ENCODE assay signal across 11 cellular contexts in the genomic region with DNA sequence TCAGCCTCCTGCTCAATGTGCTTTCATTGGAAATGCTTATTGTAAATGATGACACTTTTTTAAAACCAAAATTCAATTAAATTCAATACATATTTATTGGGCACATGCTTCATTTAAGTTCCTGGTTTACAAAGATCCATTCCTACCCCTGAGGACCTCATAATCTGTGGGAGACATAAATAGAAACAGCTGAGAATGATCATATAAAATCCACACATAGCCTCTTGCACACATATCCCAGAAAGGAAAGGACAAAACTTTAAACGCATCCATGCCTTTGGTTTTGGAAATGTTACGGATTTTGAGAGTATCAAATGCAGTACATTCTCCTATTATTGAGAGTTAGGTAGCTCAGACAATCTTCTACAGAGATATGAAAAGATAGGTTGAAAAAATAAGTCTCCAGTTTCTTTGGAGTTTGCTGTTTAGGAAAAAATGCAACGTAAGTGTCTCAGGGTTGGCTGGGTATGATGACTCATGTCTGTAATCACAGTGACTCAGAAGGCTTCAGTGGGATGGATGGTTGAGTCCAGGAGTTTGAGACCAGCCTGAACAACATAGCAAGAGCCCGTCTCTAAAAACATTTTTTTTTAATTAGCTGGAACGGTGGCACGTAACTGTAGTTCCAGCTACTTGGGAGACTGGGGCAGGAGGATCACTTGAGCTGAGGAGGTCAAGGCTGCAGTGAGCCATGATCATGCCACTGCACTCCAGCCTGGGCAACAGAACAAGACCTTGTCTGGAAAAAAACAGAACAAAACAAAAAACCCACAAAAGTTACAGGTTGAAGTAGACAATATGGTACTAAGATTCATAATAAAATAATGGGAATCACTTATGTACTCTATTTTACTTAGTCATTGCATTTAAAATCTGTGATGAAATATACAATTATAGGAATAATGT. TPM values are rescaled to one million over a fixed set of nuclear protein-coding genes. Genes with fewer than 3 reads are reported as not detected.
A peak's percentile ranks its signal among the peaks of the same experiment; 100 is the strongest.
DNase-seq lines count a peak whose midpoint lies in the region; TF ChIP-seq lines count a peak whose summit lies in the region.
"Had no signal": no experiment of that assay in that cellular context is flagged by ENCODE, and none has a peak within 500 bp of the region (broad histone marks: within the 10 kb centered on the region; RNA-seq: fewer than 3 reads in every experiment).

No MANE protein-coding gene starts in this region.

- 7% methylated on average over 6 of the region's 6 CpGs for WGBS in SK-N-SH (ENCODE audit: low lambda C conversion rate)

- peak overlapping the region; percentile 25; the same call in 1 of the 2 replicates for H3K9ac ChIP-seq in SK-N-SH

- no peaks in the 10 kb centered on the region for H4K20me1 ChIP-seq in SK-N-SH (ENCODE audit: insufficient read depth)

- POLR2A ChIA-PET in SK-N-SH (lab: Yijun Ruan, JAX) = no interaction called here

- peak overlapping the region; percentile 9 for H3K4me2 ChIP-seq in SK-N-SH

- DNase-seq in A172 (ENCODE audit: low spot score) = peak; percentile 89
- peak; percentile 93 for DNase-seq in H4 (ENCODE audit: low spot score)
- no peak for DNase-seq in SK-N-SH
- DNase-seq in fibroblast of villous mesenchyme (ENCODE audit: low read depth) = peak; percentile 88
- DNase-seq in substantia nigra (lab: John Stamatoyannopoulos, UW) = no peak
- DNase-seq in effector CD8-positive, alpha-beta T cell (lab: John Stamatoyannopoulos, UW) = no peak
- DNase-seq in activated naive CD4-positive, alpha-beta T cell treated with anti-CD3 and anti-CD28 coated beads, Interleukin-2, amount 50 U/mL, for 16 hours = no peak
- no peak for DNase-seq in NCI-H510A treated with DMSO at 0.1 percent for 48 hours (lab: John Stamatoyannopoulos, UW)
- DNase-seq: colonic mucosa, left ventricle myocardium superior, upper lobe of left lung had no signal

- CTCF ChIA-PET in SK-N-SH (lab: Yijun Ruan, JAX) = interaction anchor here (0.6 to 4.8 kb wide), 5 partner anchors 12 to 255 kb away, joined by 3 to 33 read pairs (median 4); no protein-coding TSS in a partner anchor

- no peaks in the 10 kb centered on the region for H3K36me3 ChIP-seq in SK-N-SH (replicated peaks in 1 of 2; ENCODE audit: control insufficient read depth in 1 of 2, insufficient read depth in 2 of 2, low read length in 1 of 2)
- H3K36me3 ChIP-seq: colonic mucosa, upper lobe of left lung had no signal

- peaks cover 6% of the 10 kb centered on the region for H3K79me2 ChIP-seq in SK-N-SH (ENCODE audit: insufficient read depth)

- H3F3A ChIP-seq in SK-N-SH (replicated peaks; ENCODE audit: insufficient read depth) = peaks cover 15% of the 10 kb centered on the region

- no peak overlapping the region for H3K4me3 ChIP-seq in SK-N-SH (ENCODE audit: low read depth in 2 of 2, low read length in 1 of 2)
- no peak overlapping the region for H3K4me3 ChIP-seq in fibroblast of villous mesenchyme (ENCODE audit: low read depth, low read length)
- H3K4me3 ChIP-seq: colonic mucosa, upper lobe of left lung had no signal

- no peaks in the 10 kb centered on the region for H3K9me3 ChIP-seq in SK-N-SH
- H3K9me3 ChIP-seq: colonic mucosa, upper lobe of left lung had no signal

- TF ChIP-seq CTCF in SK-N-SH (IDR thresholded peaks at IDR 0.05) (no peak), fibroblast of villous mesenchyme (IDR thresholded peaks at IDR 0.05; ENCODE audit: insufficient read depth, low read depth, low read length) (no peak)

- TF ChIP-seq RAD21 in SK-N-SH (IDR thresholded peaks at IDR 0.05; ENCODE audit: low read length) = no peak

- no peaks in the 10 kb centered on the region for H3K9me2 ChIP-seq in SK-N-SH

- no peaks in the 10 kb centered on the region for H3K27me3 ChIP-seq in SK-N-SH (ENCODE audit: insufficient read depth)
- H3K27me3 ChIP-seq: colonic mucosa, upper lobe of left lung had no signal

- peak overlapping the region; percentile 45; the same call in 1 of the 2 replicates for H2AFZ ChIP-seq in SK-N-SH (ENCODE audit: low read depth)

- peak overlapping the region in 1 of 2 experiments; percentile 76; a peak in 3 of 4 replicates for H3K27ac ChIP-seq in SK-N-SH (ENCODE audit: low read depth in 2 of 2, low read length in 1 of 2)
- H3K27ac ChIP-seq in substantia nigra (ENCODE audit: low read depth, low read length, poor library complexity, severe bottlenecking) = no peak overlapping the region
- H3K27ac ChIP-seq: colonic mucosa, upper lobe of left lung had no signal

- H3K4me1 ChIP-seq in SK-N-SH (ENCODE audit: control insufficient read depth in 1 of 2, insufficient read depth in 2 of 2, low read depth in 1 of 2, low read length in 1 of 2) = peaks cover 3 to 5% of the 10 kb centered on the region in 2 experiments; a peak in 2 of 4 replicates

- TF ChIP-seq EP300 in SK-N-SH (IDR thresholded peaks at IDR 0.05; ENCODE audit: borderline replicate concordance in 1 of 2, low read depth in 1 of 2, low read length in 1 of 2) = peak in 1 of 2 experiments; percentile 29; a peak in 1 of 4 replicates

TF ChIP-seq in SK-N-SH, 30 proteins besides CTCF, POLR2A, EP300 and RAD21:
- TF ChIP-seq, protein P1, sequence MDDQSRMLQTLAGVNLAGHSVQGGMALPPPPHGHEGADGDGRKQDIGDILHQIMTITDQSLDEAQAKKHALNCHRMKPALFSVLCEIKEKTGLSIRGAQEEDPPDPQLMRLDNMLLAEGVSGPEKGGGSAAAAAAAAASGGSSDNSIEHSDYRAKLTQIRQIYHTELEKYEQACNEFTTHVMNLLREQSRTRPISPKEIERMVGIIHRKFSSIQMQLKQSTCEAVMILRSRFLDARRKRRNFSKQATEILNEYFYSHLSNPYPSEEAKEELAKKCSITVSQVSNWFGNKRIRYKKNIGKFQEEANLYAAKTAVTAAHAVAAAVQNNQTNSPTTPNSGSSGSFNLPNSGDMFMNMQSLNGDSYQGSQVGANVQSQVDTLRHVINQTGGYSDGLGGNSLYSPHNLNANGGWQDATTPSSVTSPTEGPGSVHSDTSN (IDR thresholded peaks at IDR 0.05) = 0 out of 2 replicates have a peak, but pooled peaks have one; percentile 16
- peak; percentile 33; the same call in 1 of the 2 replicates for TF ChIP-seq POLR2AphosphoS5 (IDR thresholded peaks at IDR 0.05; ENCODE audit: low read depth, low read length)
- TF ChIP-seq FOXM1 (IDR thresholded peaks at IDR 0.05; ENCODE audit: low read depth) = no peak
- TF ChIP-seq JUND (IDR thresholded peaks at IDR 0.05) = peak; percentile 91
- TF ChIP-seq MEF2A (IDR thresholded peaks at IDR 0.05; ENCODE audit: borderline replicate concordance, low read depth) = no peak
- no peak for TF ChIP-seq GATA2 (CRISPR knock-in tag; IDR thresholded peaks at IDR 0.05)
- TF ChIP-seq, protein P2, sequence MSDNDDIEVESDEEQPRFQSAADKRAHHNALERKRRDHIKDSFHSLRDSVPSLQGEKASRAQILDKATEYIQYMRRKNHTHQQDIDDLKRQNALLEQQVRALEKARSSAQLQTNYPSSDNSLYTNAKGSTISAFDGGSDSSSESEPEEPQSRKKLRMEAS (IDR thresholded peaks at IDR 0.05; ENCODE audit: low read depth) = 0 out of 2 replicates have a peak, but pooled peaks have one; percentile 30
- TF ChIP-seq RCOR1 (IDR thresholded peaks at IDR 0.05; ENCODE audit: low read length) = no peak
- TF ChIP-seq TCF12 (IDR thresholded peaks at IDR 0.05) = peak; percentile 47
- peak; percentile 96 for TF ChIP-seq FOSL2 (IDR thresholded peaks at IDR 0.05; ENCODE audit: borderline replicate concordance, low read depth)

RNA-seq across cellular contexts. Expression of a gene that starts 3.9 kb away (rescaled TPM):
- total RNA-seq in A172 (2014; rRNA removed; shearing (Covaris generic)) = 5.7 and 20.0 TPM in 2 replicates
- 3.0 and 7.7 TPM in 2 replicates for total RNA-seq in H4 (2014; rRNA removed; shearing (Covaris generic))
- 15.3 and 19.7 TPM in 2 replicates for polyA plus RNA-seq in SK-N-SH (2012; rRNA removed)
- 14.5 and 14.8 TPM in 2 replicates for polyA plus RNA-seq in SK-N-SH (2012; cell fraction: cytosol; rRNA removed)
- polyA plus RNA-seq in SK-N-SH (2012; cell fraction: nucleus; rRNA removed) = 32.9 and 57.3 TPM in 2 replicates
- 4.3 and 5.5 TPM in 2 replicates for total RNA-seq in fibroblast of villous mesenchyme

RNA-seq across cellular contexts. Expression of a gene that starts 26.8 kb away (rescaled TPM):
- total RNA-seq in A172 (2014; rRNA removed; shearing (Covaris generic)) = 94.3 and 98.5 TPM in 2 replicates
- total RNA-seq in H4 (2014; rRNA removed; shearing (Covaris generic)) = 52.6 and 54.5 TPM in 2 replicates
- polyA plus RNA-seq in SK-N-SH (2012; rRNA removed) = 26.0 and 32.6 TPM in 2 replicates
- polyA plus RNA-seq in SK-N-SH (2012; cell fraction: cytosol; rRNA removed) = 33.2 and 36.6 TPM in 2 replicates
- 26.2 and 28.5 TPM in 2 replicates for polyA plus RNA-seq in SK-N-SH (2012; cell fraction: nucleus; rRNA removed)
- 43.5 and 63.0 TPM in 2 replicates for total RNA-seq in fibroblast of villous mesenchyme

Comparison
In these comparisons a context has a peak if more than half of its experiments do, and no peak if none do; other contexts are left out.
1. DNase-seq: peak in A172 (single experiment), H4 (single experiment) and fibroblast of villous mesenchyme (single experiment); none in SK-N-SH (single experiment), substantia nigra (0 of 49), effector CD8-positive, alpha-beta T cell (single experiment), activated naive CD4-positive, alpha-beta T cell treated with anti-CD3 and anti-CD28 coated beads, Interleukin-2, amount 50 U/mL, for 16 hours (single experiment) and NCI-H510A treated with DMSO at 0.1 percent for 48 hours (single experiment).